Comparison of ENCODE assay signal across 10 cellular contexts in the genomic region with DNA sequence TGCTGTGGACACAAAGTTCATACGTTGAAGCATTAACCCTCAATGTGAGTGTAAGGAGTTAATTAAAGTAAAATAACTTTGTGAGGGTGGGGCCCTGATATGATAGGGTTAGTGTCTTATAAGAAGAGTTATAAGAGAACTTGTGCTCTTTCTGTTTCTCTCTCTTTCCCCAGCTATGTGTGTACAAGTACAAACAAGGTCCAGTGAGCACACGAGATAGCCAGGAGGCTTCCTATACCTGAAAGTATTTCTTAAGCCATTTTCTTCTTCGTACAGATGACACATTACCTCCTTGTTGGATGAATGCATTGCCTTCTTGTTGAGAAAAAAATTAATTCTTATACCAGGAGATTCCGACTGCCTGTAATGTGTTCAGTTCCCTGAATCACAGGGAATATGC.
"Had no signal": no experiment of that assay in that cellular context is flagged by ENCODE, and none has a peak within 500 bp of the region (broad histone marks: within the 10 kb centered on the region; RNA-seq: fewer than 3 reads in every experiment).

No MANE protein-coding gene starts in this region.

- H2AFZ ChIP-seq: GM23248, GM23338 had no signal

- H3K4me2 ChIP-seq: GM23338 had no signal

- H3K4me3 ChIP-seq: GM23248, GM23338, HAP-1 had no signal

- DNase-seq: GM23248, GOT3, H7, H9, HCEC 1CT, HFFc6 had no signal

- H3K4me1 ChIP-seq: HAP-1 had no signal

- FAIRE-seq: H1 had no signal

- H3K9me3 ChIP-seq: HAP-1 had no signal

- H3K27ac Mint-ChIP-seq: GM23338, H9, HFFc6 had no signal

- H3K27ac ChIP-seq: GM23248 had no signal

- H3K4me3 Mint-ChIP-seq: GM23338, H9, HFFc6 had no signal

- ATAC-seq: GM23338, HCT116 had no signal

- H3K9me3 Mint-ChIP-seq: GM23338, H9, HFFc6 had no signal

- H3K36me3 ChIP-seq: HAP-1 had no signal
